ENCODE assay signal across 8 cellular contexts in the genomic region with DNA sequence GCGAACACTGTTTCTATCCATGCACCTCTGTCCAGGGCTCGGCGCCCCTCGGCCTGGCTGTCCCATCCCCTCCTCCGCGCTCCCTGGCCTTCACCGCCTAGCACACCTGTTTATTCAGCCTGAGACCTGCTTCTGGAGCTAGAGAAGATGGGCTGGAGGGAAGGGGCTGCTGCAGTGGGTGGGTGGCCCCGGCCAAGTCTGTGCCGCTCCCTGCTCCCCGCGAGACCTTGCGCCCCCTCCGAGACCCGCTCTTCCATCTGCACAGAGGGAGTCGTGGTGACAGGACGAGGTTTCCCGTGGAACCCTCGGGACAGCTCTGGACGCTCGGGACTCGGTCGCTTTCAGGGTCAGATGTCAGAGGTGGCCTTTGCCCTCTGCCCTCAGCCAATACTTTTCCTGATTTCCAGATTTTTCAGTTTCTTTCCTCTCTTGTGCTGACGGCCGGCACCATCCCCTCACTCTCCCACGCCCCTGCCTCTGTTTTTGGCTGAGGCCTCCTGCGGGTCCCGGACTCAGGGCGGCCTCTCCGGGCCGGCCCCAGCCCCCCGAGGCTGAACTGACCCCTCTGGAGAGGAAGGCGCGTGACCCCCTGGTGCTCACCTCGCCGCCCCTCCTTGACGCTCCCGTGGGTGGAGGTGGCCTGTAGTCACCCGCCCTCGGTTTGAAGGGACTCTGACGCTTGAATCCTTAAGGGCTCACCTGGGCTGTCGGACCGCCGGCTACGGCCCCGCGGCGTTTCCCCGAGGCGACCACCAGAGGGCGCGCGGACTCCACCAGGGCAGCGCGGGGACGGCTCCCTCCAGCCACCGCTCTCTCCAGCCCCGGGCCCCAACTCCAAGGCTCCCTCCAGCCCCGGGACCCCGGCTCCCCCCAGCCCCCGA. TPM values are rescaled to one million over a fixed set of nuclear protein-coding genes. Genes with fewer than 3 reads are reported as not detected.
DNase-seq lines count a peak whose midpoint lies in the region; ATAC-seq, FAIRE-seq and TF ChIP-seq lines count a peak whose summit lies in the region.

No MANE protein-coding gene starts in this region.

- H3K36me3 ChIP-seq in Caco-2 (ENCODE audit: control insufficient read depth, insufficient read depth, low read length) (no peaks in the 10 kb centered on the region), endothelial cell of umbilical vein (ENCODE audit: control insufficient read depth in 2 of 2, extremely low read depth in 1 of 2, insufficient read depth in 2 of 2, low read length in 2 of 2) (no peaks in the 10 kb centered on the region)

- H3K4me2 ChIP-seq in endothelial cell of umbilical vein (ENCODE audit: insufficient read depth, low read length): no peak overlapping the region

- H3K27ac Mint-ChIP-seq in Caco-2 (ENCODE audit: unreplicated experiment): no peak overlapping the region
- no peak overlapping the region for H3K27ac Mint-ChIP-seq in naive thymus-derived CD8-positive, alpha-beta T cell

- DNase-seq in Caco-2: peak; percentile 65 to 86
- peak; percentile 45 for DNase-seq in NCI-H1105 treated with DMSO at 0.1 percent for 48 hours (lab: John Stamatoyannopoulos, UW)
- DNase-seq in activated CD8-positive, alpha-beta memory T cell treated with anti-CD3 and anti-CD28 coated beads for 4 hours (ENCODE audit: low read depth in 2 of 2): peak; percentile 18 to 27
- no peak for DNase-seq in endothelial cell of umbilical vein (ENCODE audit: low read depth, low spot score)
- peak; percentile 33 to 73 (median 60) for DNase-seq in naive thymus-derived CD8-positive, alpha-beta T cell
- DNase-seq in stimulated activated naive CD4-positive, alpha-beta T cell treated with Interleukin-2 at 50 U/mL for 16 hours (lab: John Stamatoyannopoulos, UW): peak; percentile 41

- CTCF ChIA-PET in Caco-2 (lab: Charles Lee): interaction anchor here (0.6 kb wide), 1 partner anchor 248 kb away, joined by 7 read pairs; no protein-coding TSS in a partner anchor
- CTCF ChIA-PET in endothelial cell of umbilical vein (lab: Charles Lee): no interaction called here

- H3K27me3 Mint-ChIP-seq in Caco-2 (ENCODE audit: insufficient read depth, unreplicated experiment): no peaks in the 10 kb centered on the region
- peaks cover 13 to 45% (median 30%) of the 10 kb centered on the region in 5 donors for H3K27me3 Mint-ChIP-seq in naive thymus-derived CD8-positive, alpha-beta T cell

- H3K9me1 ChIP-seq in endothelial cell of umbilical vein (replicated peaks; ENCODE audit: control insufficient read depth, extremely low read depth, insufficient read depth, low read length): no peaks in the 10 kb centered on the region

- dilution Hi-C loops in endothelial cell of umbilical vein (cut with MboI; ENCODE audit: extremely low pct_ligation_motif_present, low sequenced_read_pairs): no loop called here

- no peaks in the 10 kb centered on the region for H3K27me3 ChIP-seq in Caco-2 (replicated peaks; ENCODE audit: control insufficient read depth, insufficient read depth, low read length)
- peaks cover 6 to 11% of the 10 kb centered on the region in 2 experiments for H3K27me3 ChIP-seq in endothelial cell of umbilical vein (ENCODE audit: control insufficient read depth in 2 of 2, insufficient read depth in 2 of 2, low read length in 2 of 2)

- H3K79me2 ChIP-seq in endothelial cell of umbilical vein (ENCODE audit: control insufficient read depth, insufficient read depth, low read length): no peaks in the 10 kb centered on the region

- no peak overlapping the region for H2AFZ ChIP-seq in endothelial cell of umbilical vein (ENCODE audit: low read depth, low read length)

- FAIRE-seq in endothelial cell of umbilical vein (lab: Jason Lieb, UNC): no peak

- no peak overlapping the region for H3K27ac ChIP-seq in endothelial cell of umbilical vein (ENCODE audit: insufficient read depth, low read depth, low read length)

- H3K9ac ChIP-seq in endothelial cell of umbilical vein (replicated peaks; ENCODE audit: extremely low read depth, insufficient read depth, low read length): no peak overlapping the region

- TF ChIP-seq CTCF in Caco-2 (IDR thresholded peaks at IDR 0.05; ENCODE audit: insufficient read depth in 1 of 2, low read depth in 1 of 2, low read length in 1 of 2, severe bottlenecking in 1 of 2, unreplicated experiment in 1 of 2) (peak; percentile 95 to 97), endothelial cell of umbilical vein (IDR thresholded peaks at IDR 0.05; ENCODE audit: extremely low read depth in 1 of 2, insufficient read depth in 1 of 2, low read depth in 1 of 2, low read length in 2 of 2) (peak; percentile 63 to 97)

- H3K36me3 Mint-ChIP-seq in Caco-2 (ENCODE audit: insufficient read depth, unreplicated experiment): no peaks in the 10 kb centered on the region
- no peaks in the 10 kb centered on the region for H3K36me3 Mint-ChIP-seq in naive thymus-derived CD8-positive, alpha-beta T cell

- H3K4me3 ChIP-seq in Caco-2 (ENCODE audit: low read depth, low read length): no peak overlapping the region
- H3K4me3 ChIP-seq in endothelial cell of umbilical vein (replicated peaks in 1 of 3; ENCODE audit: insufficient read depth in 1 of 3, low read depth in 1 of 3, low read length in 3 of 3): no peak overlapping the region

- intact Hi-C loops in Caco-2 (cut with micrococcal nuclease; ENCODE audit: unreplicated experiment): loop anchor here (1.0 to 5.0 kb wide), 5 partner anchors 360 to 1021 kb away; no protein-coding TSS in a partner anchor
- intact Hi-C loops in endothelial cell of umbilical vein (cut with micrococcal nuclease): loop anchor here (1.0 to 5.0 kb wide), 4 partner anchors 677 to 1476 kb away; no protein-coding TSS in a partner anchor

- ATAC-seq in GM21526 (IDR thresholded peaks at IDR 0.05; ENCODE audit: low FRiP score, unreplicated experiment): peak; percentile 72
- ATAC-seq in naive thymus-derived CD8-positive, alpha-beta T cell: peak; percentile 56 to 86
- ATAC-seq in HG03097 (IDR thresholded peaks at IDR 0.05; ENCODE audit: low FRiP score, unreplicated experiment): no peak

- H3K4me1 ChIP-seq in Caco-2: peaks cover 7% of the 10 kb centered on the region; the same call in 1 of the 2 replicates
- no peaks in the 10 kb centered on the region for H3K4me1 ChIP-seq in endothelial cell of umbilical vein (ENCODE audit: control insufficient read depth, extremely low read depth, insufficient read depth, low read length)

- H3K4me3 Mint-ChIP-seq in Caco-2 (ENCODE audit: unreplicated experiment): no peak overlapping the region
- H3K4me3 Mint-ChIP-seq in naive thymus-derived CD8-positive, alpha-beta T cell: no peak overlapping the region

- no peaks in the 10 kb centered on the region for H3K4me1 Mint-ChIP-seq in Caco-2 (ENCODE audit: low read depth, unreplicated experiment)
- peaks cover 4 to 8% (median 6%) of the 10 kb centered on the region in 4 donors for H3K4me1 Mint-ChIP-seq in naive thymus-derived CD8-positive, alpha-beta T cell

- no peak for TF ChIP-seq POLR2A in endothelial cell of umbilical vein (IDR thresholded peaks at IDR 0.05; ENCODE audit: low read depth, low read length)

- H3K9me3 Mint-ChIP-seq in Caco-2 (ENCODE audit: unreplicated experiment): no peaks in the 10 kb centered on the region
- no peaks in the 10 kb centered on the region for H3K9me3 Mint-ChIP-seq in naive thymus-derived CD8-positive, alpha-beta T cell

- H4K20me1 ChIP-seq in endothelial cell of umbilical vein (replicated peaks; ENCODE audit: control insufficient read depth, extremely low read depth, insufficient read depth, low read length): no peaks in the 10 kb centered on the region

- no TSS peak for BruUV-seq in Caco-2 (replicated peaks; lab: Mats Ljungman, UMichigan)
- no TSS peak for BruUV-seq in endothelial cell of umbilical vein (replicated peaks; lab: Mats Ljungman, UMichigan)

- no peaks in the 10 kb centered on the region for H3K9me3 ChIP-seq in Caco-2
- no peaks in the 10 kb centered on the region for H3K9me3 ChIP-seq in endothelial cell of umbilical vein (replicated peaks; ENCODE audit: control insufficient read depth, insufficient read depth, low read length)

- POLR2A ChIA-PET in Caco-2 (lab: Charles Lee): no interaction called here
- POLR2A ChIA-PET in endothelial cell of umbilical vein (lab: Charles Lee): no interaction called here
- POLR2A ChIA-PET in naive thymus-derived CD8-positive, alpha-beta T cell (lab: Charles Lee): no interaction called here

TF ChIP-seq in endothelial cell of umbilical vein, 7 proteins besides CTCF, POLR2A, EP300 and RAD21:
- no peak for TF ChIP-seq FOS (IDR thresholded peaks at IDR 0.05; ENCODE audit: borderline replicate concordance, insufficient read depth, low read length)
- TF ChIP-seq EZH2 (IDR thresholded peaks at IDR 0.05; ENCODE audit: borderline replicate concordance, low read depth, low read length, severe bottlenecking): no peak
- TF ChIP-seq POLR2AphosphoS5 (IDR thresholded peaks at IDR 0.05; ENCODE audit: insufficient read depth, low read depth, low read length): no peak
- TF ChIP-seq GATA2 (IDR thresholded peaks at IDR 0.05; ENCODE audit: insufficient read depth, insufficient read length, low read depth, low read length): no peak
- TF ChIP-seq JUN (IDR thresholded peaks at IDR 0.05; ENCODE audit: borderline replicate concordance, insufficient read depth, insufficient read length, low read depth): no peak
- TF ChIP-seq, protein P1, sequence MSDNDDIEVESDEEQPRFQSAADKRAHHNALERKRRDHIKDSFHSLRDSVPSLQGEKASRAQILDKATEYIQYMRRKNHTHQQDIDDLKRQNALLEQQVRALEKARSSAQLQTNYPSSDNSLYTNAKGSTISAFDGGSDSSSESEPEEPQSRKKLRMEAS (IDR thresholded peaks at IDR 0.05; ENCODE audit: insufficient read depth, insufficient read length): no peak
- TF ChIP-seq MYC (IDR thresholded peaks at IDR 0.05; ENCODE audit: low read depth, low read length): no peak

RNA-seq across cellular contexts. Expression of gene SHH, which starts 15.6 kb away (rescaled TPM):
- total RNA-seq in Caco-2 (2022): 4.7 and 6.2 TPM in 2 replicates
- total RNA-seq in endothelial cell of umbilical vein: 0.18 TPM in 1 of 2 replicates, not detected in the other
- not detected in 2 replicates for polyA plus RNA-seq in endothelial cell of umbilical vein
- polyA plus RNA-seq in endothelial cell of umbilical vein (2011; cell fraction: cytosol; rRNA removed): 0.01 and 0.07 TPM in 2 replicates
- polyA plus RNA-seq in endothelial cell of umbilical vein (2011; cell fraction: nucleus; rRNA removed): 0.05 and 0.06 TPM in 2 replicates
- not detected in 2 replicates for polyA plus RNA-seq in endothelial cell of umbilical vein (2012)
- not detected in 2 replicates for polyA minus RNA-seq in endothelial cell of umbilical vein
- not detected for polyA minus RNA-seq in endothelial cell of umbilical vein (2011; cell fraction: cytosol; rRNA and poly(A)+ RNA removed)
- not detected in 2 replicates for polyA minus RNA-seq in endothelial cell of umbilical vein (2011; cell fraction: nucleus; rRNA and poly(A)+ RNA removed)
- total RNA-seq in naive thymus-derived CD8-positive, alpha-beta T cell: not detected
- under 1 TPM in 1 of 3 donors, not detected in 2; 0.11 TPM for polyA plus RNA-seq in naive thymus-derived CD8-positive, alpha-beta T cell
